ENCODE assay signal across 20 cellular contexts in genomic region chr13:31138515-31138914, GRCh38. TPM values are rescaled to one million over a fixed set of nuclear protein-coding genes. Genes with fewer than 3 reads are reported as not detected.
DNase-seq lines count a peak whose midpoint lies in the region; ATAC-seq, FAIRE-seq and TF ChIP-seq lines count a peak whose summit lies in the region.
"Had no signal": no experiment of that assay in that cellular context is flagged by ENCODE, and none has a peak within 500 bp of the region (broad histone marks: within the 10 kb centered on the region; RNA-seq: fewer than 3 reads in every experiment).

No MANE protein-coding gene starts in this region.

- no peaks in the 10 kb centered on the region for H3K9me3 ChIP-seq in adrenal gland (replicated peaks in 1 of 3)
- H3K9me3 ChIP-seq: BLaER1, MG63, Peyer's patch had no signal

- ATAC-seq in T-cell (replicated peaks in 1 of 4): no peak
- ATAC-seq: HepG2 had no signal

- peaks cover 83% of the 10 kb centered on the region for H3K36me3 Mint-ChIP-seq in activated CD4-positive, alpha-beta T cell treated with anti-CD3 and anti-CD28 coated beads, Interleukin-2, amount 10 ng/mL, durations not matched to agents 24 days and 14 days (ENCODE audit: low read depth)
- H3K36me3 Mint-ChIP-seq in activated CD4-positive, alpha-beta memory T cell treated with anti-CD3 and anti-CD28 coated beads for 36 hours: peaks cover 81% of the 10 kb centered on the region
- peaks cover 77% of the 10 kb centered on the region for H3K36me3 Mint-ChIP-seq in T-cell

- no peak overlapping the region for H3K4me3 Mint-ChIP-seq in activated CD4-positive, alpha-beta T cell treated with anti-CD3 and anti-CD28 coated beads, Interleukin-2, amount 10 ng/mL, durations not matched to agents 24 days and 14 days
- H3K4me3 Mint-ChIP-seq in activated CD4-positive, alpha-beta memory T cell treated with anti-CD3 and anti-CD28 coated beads for 36 hours: no peak overlapping the region
- H3K4me3 Mint-ChIP-seq in T-cell: no peak overlapping the region

- H3K27ac Mint-ChIP-seq in activated CD4-positive, alpha-beta T cell treated with anti-CD3 and anti-CD28 coated beads, Interleukin-2, amount 10 ng/mL, durations not matched to agents 24 days and 14 days: peak overlapping the region; percentile 39
- H3K27ac Mint-ChIP-seq in activated CD4-positive, alpha-beta memory T cell treated with anti-CD3 and anti-CD28 coated beads for 36 hours: peak overlapping the region; percentile 60
- H3K27ac Mint-ChIP-seq in T-cell: no peak overlapping the region

- no peak for TF ChIP-seq CTCF in adrenal gland (IDR thresholded peaks at IDR 0.05)
- no peak for TF ChIP-seq CTCF in fibroblast of pulmonary artery (IDR thresholded peaks at IDR 0.05; ENCODE audit: low read length, missing control alignments)

- POLR2A ChIA-PET in activated CD4-positive, alpha-beta memory T cell treated with anti-CD3 and anti-CD28 coated beads for 36 hours (lab: Charles Lee): interaction anchor here (3.4 kb wide), 1 partner anchor 22 kb away, joined by 10 read pairs; no protein-coding TSS in a partner anchor
- POLR2A ChIA-PET in T-cell (lab: Charles Lee): interaction anchor here in 1 of 2 donors (1.6 to 1.7 kb wide), 2 partner anchors 10 to 13 kb away, joined by 5 to 6 read pairs; no protein-coding TSS in a partner anchor

- peak overlapping the region in 4 of 5 donors; percentile 1 to 40 (median 24) for H3K27ac ChIP-seq in adrenal gland
- H3K27ac ChIP-seq: BLaER1, KMS-11, Peyer's patch had no signal

- H3K27me3 ChIP-seq in adrenal gland: no peaks in the 10 kb centered on the region
- H3K27me3 ChIP-seq: BLaER1, MG63, Peyer's patch had no signal

- 56 to 71% (median 57%) methylated on average over 3 of the region's 3 CpGs for WGBS in adrenal gland, 4 donors

- FAIRE-seq in frontal cortex (lab: Jason Lieb, UNC): no peak
- FAIRE-seq: HepG2 had no signal

- intact Hi-C loops in activated CD4-positive, alpha-beta T cell treated with anti-CD3 and anti-CD28 coated beads, Interleukin-2, amount 10 ng/mL, durations not matched to agents 24 days and 14 days (cut with micrococcal nuclease): no loop called here
- intact Hi-C loops in activated CD4-positive, alpha-beta memory T cell treated with anti-CD3 and anti-CD28 coated beads for 36 hours (cut with micrococcal nuclease): loop anchor here (1.0 to 2.0 kb wide), 2 partner anchors 64 to 88 kb away; no protein-coding TSS in a partner anchor
- intact Hi-C loops in adrenal gland (cut with DNase I): no loop called here

- peaks cover 49% of the 10 kb centered on the region for H3K4me1 Mint-ChIP-seq in activated CD4-positive, alpha-beta T cell treated with anti-CD3 and anti-CD28 coated beads, Interleukin-2, amount 10 ng/mL, durations not matched to agents 24 days and 14 days
- peaks cover 37% of the 10 kb centered on the region for H3K4me1 Mint-ChIP-seq in activated CD4-positive, alpha-beta memory T cell treated with anti-CD3 and anti-CD28 coated beads for 36 hours (ENCODE audit: low read depth)
- peaks cover 13 to 29% (median 14%) of the 10 kb centered on the region in 3 donors for H3K4me1 Mint-ChIP-seq in T-cell

- H3K27me3 Mint-ChIP-seq in activated CD4-positive, alpha-beta T cell treated with anti-CD3 and anti-CD28 coated beads, Interleukin-2, amount 10 ng/mL, durations not matched to agents 24 days and 14 days: no peaks in the 10 kb centered on the region
- no peaks in the 10 kb centered on the region for H3K27me3 Mint-ChIP-seq in activated CD4-positive, alpha-beta memory T cell treated with anti-CD3 and anti-CD28 coated beads for 36 hours
- no peaks in the 10 kb centered on the region for H3K27me3 Mint-ChIP-seq in T-cell

- CTCF ChIA-PET in activated CD4-positive, alpha-beta memory T cell treated with anti-CD3 and anti-CD28 coated beads for 36 hours (lab: Charles Lee): no interaction called here
- CTCF ChIA-PET in T-cell (lab: Charles Lee): no interaction called here

- no peaks in the 10 kb centered on the region for H3K9me3 Mint-ChIP-seq in activated CD4-positive, alpha-beta T cell treated with anti-CD3 and anti-CD28 coated beads, Interleukin-2, amount 10 ng/mL, durations not matched to agents 24 days and 14 days
- no peaks in the 10 kb centered on the region for H3K9me3 Mint-ChIP-seq in activated CD4-positive, alpha-beta memory T cell treated with anti-CD3 and anti-CD28 coated beads for 36 hours
- H3K9me3 Mint-ChIP-seq in T-cell: no peaks in the 10 kb centered on the region

- peaks cover 0 to 57% of the 10 kb centered on the region in 2 donors for H3K36me3 ChIP-seq in adrenal gland (replicated peaks in 1 of 2)

- H3K4me1 ChIP-seq in adrenal gland (replicated peaks in 1 of 2): peaks cover 0 to 14% of the 10 kb centered on the region in 2 donors
- H3K4me1 ChIP-seq: BLaER1, Peyer's patch had no signal

- TF ChIP-seq POLR2A in adrenal gland (IDR thresholded peaks at IDR 0.05): no peak

- H3K4me3 ChIP-seq in adrenal gland (no peak overlapping the region), fibroblast of pulmonary artery (replicated peaks; ENCODE audit: low read depth, low read length) (no peak overlapping the region)
- H3K4me3 ChIP-seq: BLaER1, MG63, Peyer's patch had no signal

- DNase-seq in activated CD4-positive, alpha-beta T cell treated with anti-CD3 and anti-CD28 coated beads, Interleukin-2, amount 10 ng/mL, durations not matched to agents 24 days and 14 days: no peak
- no peak for DNase-seq in activated CD4-positive, alpha-beta T cell treated with anti-CD3 and anti-CD28 coated beads for 1 hour
- no peak for DNase-seq in activated CD4-positive, alpha-beta memory T cell treated with anti-CD3 and anti-CD28 coated beads for 36 hours
- DNase-seq in adrenal gland (peak in 3 of 7 donors; percentile 38 to 43 (median 43)), fibroblast of pulmonary artery (ENCODE audit: low read depth) (peak; percentile 46), T-cell (no peak), SHP77 (lab: John Stamatoyannopoulos, UW) (no peak), frontal cortex (ENCODE audit: low spot score in 2 of 2) (no peak)
- DNase-seq: 8988T, DMS153, H7, MG63, NCI-H1092 treated with DMSO at 0.1 percent for 48 hours, NCI-H1694 treated with DMSO at 0.1 percent for 48 hours, NCI-H446, NCI-H748 treated with DMSO at 0.1 percent for 48 hours, Peyer's patch had no signal

RNA-seq across cellular contexts. Expression of gene HSPH1, which starts 23.2 kb away (rescaled TPM):
- total RNA-seq in activated CD4-positive, alpha-beta T cell treated with anti-CD3 and anti-CD28 coated beads, Interleukin-2, amount 10 ng/mL, durations not matched to agents 24 days and 14 days: 381 and 385 TPM in 2 replicates
- total RNA-seq in activated CD4-positive, alpha-beta memory T cell treated with anti-CD3 and anti-CD28 coated beads for 36 hours: 100 to 1,000 TPM; 214 to 221 TPM
- total RNA-seq in adrenal gland (100 to 1,000 TPM in 1 of 8 donors, 10 to 100 TPM in 7; 19.8 to 103 (median 48.2) TPM), T-cell (100 to 1,000 TPM in 2 of 5 donors, 10 to 100 TPM in 3; 54.5 to 141 (median 72.8) TPM), frontal cortex (77.5 TPM)
- 100 to 1,000 TPM in 1 of 3 donors, 10 to 100 TPM in 2; 39.2 to 122 (median 44.7) TPM for polyA plus RNA-seq in adrenal gland

Comparison
In these comparisons a context has a peak if more than half of its experiments do, and no peak if none do; other contexts are left out.
1. H3K27ac Mint-ChIP-seq: peak in activated CD4-positive, alpha-beta T cell treated with anti-CD3 and anti-CD28 coated beads, Interleukin-2, amount 10 ng/mL, durations not matched to agents 24 days and 14 days (single experiment) and activated CD4-positive, alpha-beta memory T cell treated with anti-CD3 and anti-CD28 coated beads for 36 hours (single experiment); none in T-cell (0 of 2).